In genomic region chr1:116494745-116495144, GRCh38 we compare ENCODE assay signal across 1 cellular context.
TF ChIP-seq lines count a peak whose summit lies in the region.

No MANE protein-coding gene starts in this region.

TF ChIP-seq in HepG2, 621 proteins besides CTCF, POLR2A, EP300 and RAD21 (continued from another document):
- TF ChIP-seq PAXIP1 (CRISPR knock-in tag; conservative IDR thresholded peaks at IDR 0.05), result peak; percentile 21; the same call in 1 of the 2 replicates
- TF ChIP-seq ZNF614 (CRISPR knock-in tag; IDR thresholded peaks at IDR 0.05; ENCODE audit: borderline replicate concordance), result 0 out of 2 replicates have a peak, but pooled peaks have one; percentile 35
- no peak for TF ChIP-seq SP2 (CRISPR knock-in tag; IDR thresholded peaks at IDR 0.05)
- no peak for TF ChIP-seq ZNF12 (CRISPR knock-in tag; IDR thresholded peaks at IDR 0.05)
- TF ChIP-seq LCORL (IDR thresholded peaks at IDR 0.05), result no peak
- TF ChIP-seq LCORL (CRISPR knock-in tag; IDR thresholded peaks at IDR 0.05), result peak; percentile 33; the same call in 1 of the 2 replicates
- no peak for TF ChIP-seq ZNF709 (CRISPR knock-in tag; IDR thresholded peaks at IDR 0.05)
- TF ChIP-seq SKI (IDR thresholded peaks at IDR 0.05; ENCODE audit: partially characterized antibody), result no peak
- TF ChIP-seq ZNF326 (CRISPR knock-in tag; IDR thresholded peaks at IDR 0.05; ENCODE audit: borderline replicate concordance), result no peak
- TF ChIP-seq ZNF615 (CRISPR knock-in tag; IDR thresholded peaks at IDR 0.05; ENCODE audit: borderline replicate concordance), result no peak
- no peak for TF ChIP-seq ZNF335 (CRISPR knock-in tag; IDR thresholded peaks at IDR 0.05)
- TF ChIP-seq ZNF781 (CRISPR knock-in tag; IDR thresholded peaks at IDR 0.05; ENCODE audit: borderline replicate concordance, not compliant biosample characterization), result no peak
- TF ChIP-seq ZNF564 (CRISPR knock-in tag; IDR thresholded peaks at IDR 0.05), result no peak
- TF ChIP-seq DRAP1 (CRISPR knock-in tag; IDR thresholded peaks at IDR 0.05), result peak; percentile 49; the same call in 1 of the 2 replicates
- no peak for TF ChIP-seq ZBTB14 (CRISPR knock-in tag; IDR thresholded peaks at IDR 0.05)
- 0 out of 2 replicates have a peak, but pooled peaks have one; percentile 24 for TF ChIP-seq ZFP90 (CRISPR knock-in tag; IDR thresholded peaks at IDR 0.05; ENCODE audit: borderline replicate concordance)
- TF ChIP-seq SMC3 (IDR thresholded peaks at IDR 0.05; ENCODE audit: low read length), result no peak
- TF ChIP-seq FOXP4 (CRISPR knock-in tag; IDR thresholded peaks at IDR 0.05), result no peak
- TF ChIP-seq ZBTB1 (CRISPR knock-in tag; IDR thresholded peaks at IDR 0.05; ENCODE audit: borderline replicate concordance), result no peak
